ENCODE assay signal across 9 cellular contexts in genomic region chr15:91694829-91695205, GRCh38.
A peak's percentile ranks its signal among the peaks of the same experiment; 100 is the strongest.
DNase-seq lines count a peak whose midpoint lies in the region; ATAC-seq, FAIRE-seq and TF ChIP-seq lines count a peak whose summit lies in the region.
"Had no signal": no experiment of that assay in that cellular context is flagged by ENCODE, and none has a peak within 500 bp of the region (broad histone marks: within the 10 kb centered on the region; RNA-seq: fewer than 3 reads in every experiment).

No MANE protein-coding gene starts in this region.

- no peaks in the 10 kb centered on the region for H3K79me2 ChIP-seq in keratinocyte (ENCODE audit: control insufficient read depth, insufficient read depth, low read length)

- H3K4me3 ChIP-seq in body of pancreas (no peak overlapping the region), keratinocyte (ENCODE audit: control insufficient read depth in 2 of 3, extremely low read depth in 1 of 3, insufficient read depth in 2 of 3, low read depth in 1 of 3, low read length in 3 of 3) (peak overlapping the region in 2 of 3 experiments; percentile 53 to 65), stomach smooth muscle (ENCODE audit: low read length in 2 of 2) (peak overlapping the region; percentile 33 to 64)

- H3K36me3 ChIP-seq in body of pancreas (replicated peaks in 1 of 2; ENCODE audit: insufficient read depth in 1 of 2, low read depth in 2 of 2) (no peaks in the 10 kb centered on the region), keratinocyte (ENCODE audit: control insufficient read depth in 2 of 2, extremely low read depth in 1 of 2, insufficient read depth in 2 of 2, low read length in 2 of 2) (no peaks in the 10 kb centered on the region), stomach smooth muscle (ENCODE audit: control insufficient read depth in 2 of 2, insufficient read depth in 2 of 2, low read length in 2 of 2) (no peaks in the 10 kb centered on the region)

- FAIRE-seq in keratinocyte (lab: Jason Lieb, UNC), result no peak
- FAIRE-seq: H1 had no signal

- peak overlapping the region; percentile 93 for H3K4me2 ChIP-seq in keratinocyte (ENCODE audit: control insufficient read depth, extremely low read depth, insufficient read depth, low read depth, low read length)

- H3K27ac ChIP-seq in body of pancreas, result peak overlapping the region in 2 of 4 donors; percentile 26 to 56
- peak overlapping the region; percentile 76 for H3K27ac ChIP-seq in keratinocyte (ENCODE audit: control insufficient read depth, insufficient read depth, low read length)
- peak overlapping the region; percentile 89 for H3K27ac ChIP-seq in stomach smooth muscle (ENCODE audit: low read length)

- TF ChIP-seq POLR2A in body of pancreas (IDR thresholded peaks at IDR 0.05), result no peak

- H2AFZ ChIP-seq in keratinocyte (ENCODE audit: control insufficient read depth, low read length), result peak overlapping the region; percentile 95

- ATAC-seq in body of pancreas (peak; percentile 80), HG02798 (IDR thresholded peaks at IDR 0.05; ENCODE audit: poor library complexity, unreplicated experiment) (no peak), GM19395 (IDR thresholded peaks at IDR 0.05; ENCODE audit: unreplicated experiment) (no peak)
- no peak for ATAC-seq in activated CD4-positive, CD25-positive, alpha-beta regulatory T cell treated with anti-CD3 and anti-CD28 coated beads, Interleukin-2, amount 50 U/mL, for 24 hours

- TF ChIP-seq CTCF in body of pancreas (IDR thresholded peaks at IDR 0.05) (no peak), keratinocyte (optimal IDR thresholded peaks at IDR 0.05 in 1 of 3, IDR thresholded peaks at IDR 0.05 in 1 of 3, conservative IDR thresholded peaks at IDR 0.05 in 1 of 3; ENCODE audit: extremely low read depth in 1 of 3, insufficient read depth in 2 of 3, low read length in 3 of 3) (no peak)

- intact Hi-C loops in body of pancreas (cut with DNase I), result no loop called here

- H4K20me1 ChIP-seq in keratinocyte (ENCODE audit: control insufficient read depth, extremely low read depth, insufficient read depth, low read length), result no peaks in the 10 kb centered on the region

- dilution Hi-C loops in keratinocyte (cut with MboI; ENCODE audit: extremely low pct_ligation_motif_present, low sequenced_read_pairs), result no loop called here

- DNase-seq in H4 (ENCODE audit: low spot score) (peak; percentile 46), body of pancreas (peak; percentile 26 to 58 (median 32)), keratinocyte (ENCODE audit: low read depth, low spot score) (no peak)
- no peak for DNase-seq in activated CD8-positive, alpha-beta memory T cell treated with anti-CD3 and anti-CD28 coated beads for 24 hours

- H3K9me1 ChIP-seq in keratinocyte (ENCODE audit: control insufficient read depth, extremely low read depth, insufficient read depth, low read length), result no peaks in the 10 kb centered on the region

- WGBS in body of pancreas, 2 donors, result 69 to 70% methylated on average over 4 of the region's 4 CpGs

- H3K9me3 ChIP-seq in body of pancreas (no peaks in the 10 kb centered on the region), keratinocyte (ENCODE audit: control insufficient read depth, low read depth, low read length) (no peaks in the 10 kb centered on the region), stomach smooth muscle (ENCODE audit: control insufficient read depth in 2 of 2, low read length in 2 of 2) (no peaks in the 10 kb centered on the region)

- H3K4me1 ChIP-seq in body of pancreas (no peaks in the 10 kb centered on the region), keratinocyte (ENCODE audit: control insufficient read depth, extremely low read depth, insufficient read depth, low read length) (peaks cover 10% of the 10 kb centered on the region), stomach smooth muscle (ENCODE audit: control insufficient read depth, insufficient read depth, low read length) (no peaks in the 10 kb centered on the region)

- H3K9ac ChIP-seq in keratinocyte (ENCODE audit: control insufficient read depth, extremely low read depth, insufficient read depth, low read length), result peak overlapping the region; percentile 64
- H3K9ac ChIP-seq in stomach smooth muscle (ENCODE audit: low read length in 2 of 2), result peak overlapping the region; percentile 34 to 71

- H3K27me3 ChIP-seq in body of pancreas, result no peaks in the 10 kb centered on the region
- H3K27me3 ChIP-seq in keratinocyte (ENCODE audit: control insufficient read depth, extremely low read depth, insufficient read depth, low read length), result no peaks in the 10 kb centered on the region
- H3K27me3 ChIP-seq in stomach smooth muscle (ENCODE audit: control insufficient read depth in 1 of 2, insufficient read depth in 2 of 2, low read length in 2 of 2), result no peaks in the 10 kb centered on the region

Comparison
In these comparisons a context has a peak if more than half of its experiments do, and no peak if none do; other contexts are left out.
1. DNase-seq: peak in H4 (single experiment) and body of pancreas (4 of 4); none in keratinocyte (single experiment) and activated CD8-positive, alpha-beta memory T cell treated with anti-CD3 and anti-CD28 coated beads for 24 hours (single experiment).
2. H3K4me3 ChIP-seq: peak in keratinocyte (2 of 3) and stomach smooth muscle (2 of 2); none in body of pancreas (0 of 2).